25 cellular contexts compared by ENCODE assay signal in genomic region chr11:12294613-12295012, GRCh38.
"Had no signal": no experiment of that assay in that cellular context is flagged by ENCODE, and none has a peak within 500 bp of the region (broad histone marks: within the 10 kb centered on the region; RNA-seq: fewer than 3 reads in every experiment).

No MANE protein-coding gene starts in this region.

- H3K27ac ChIP-seq: ascending aorta, breast epithelium, cardiac muscle cell, coronary artery, dorsolateral prefrontal cortex had no signal

- H3K4me1 Mint-ChIP-seq: brain had no signal

- DNase-seq: activated CD4-positive, alpha-beta memory T cell treated with anti-CD3 and anti-CD28 coated beads, Interleukin-2, amount 10 ng/mL, durations not matched to agents 7 days and 5 days; activated CD4-positive, alpha-beta T cell treated with anti-CD3 and anti-CD28 coated beads, Interleukin-2, amount 10 ng/mL, durations not matched to agents 7 days and 5 days; activated CD4-positive, alpha-beta T cell treated with anti-CD3 and anti-CD28 coated beads, Interleukin-2, amount 50 U/mL, for 4 hours; activated CD8-positive, alpha-beta memory T cell treated with anti-CD3 and anti-CD28 coated beads, Interleukin-2, amount 50 U/mL, for 48 hours; activated gamma-delta T cell; activated naive CD4-positive, alpha-beta T cell; activated naive CD4-positive, alpha-beta T cell treated with anti-CD3 and anti-CD28 coated beads, Interleukin-2, amount 10 ng/mL, durations not matched to agents 7 days and 5 days; activated naive CD8-positive, alpha-beta T cell treated with anti-CD3 and anti-CD28 coated beads, Interleukin-2, amount 10 ng/mL, durations not matched to agents 7 days and 5 days; activated T-cell treated with anti-CD3 and anti-CD28 coated beads for 4 hours; activated T-cell treated with anti-CD3 and anti-CD28 coated beads, Interleukin-2, amount 50 U/mL, for 24 hours; activated T-cell treated with anti-CD3 and anti-CD28 coated beads, Interleukin-2, amount 50 U/mL, for 72 hours; dorsolateral prefrontal cortex; effector memory CD4-positive, alpha-beta T cell; endodermal cell; foreskin fibroblast; T-helper 2 cell had no signal

- H3K4me3 ChIP-seq: ascending aorta, breast epithelium, cardiac muscle cell, coronary artery, dorsolateral prefrontal cortex had no signal

- H3K27ac Mint-ChIP-seq: activated CD4-positive, alpha-beta memory T cell treated with anti-CD3 and anti-CD28 coated beads, Interleukin-2, amount 10 ng/mL, durations not matched to agents 7 days and 5 days; activated CD4-positive, alpha-beta T cell treated with anti-CD3 and anti-CD28 coated beads, Interleukin-2, amount 10 ng/mL, durations not matched to agents 7 days and 5 days; activated naive CD4-positive, alpha-beta T cell treated with anti-CD3 and anti-CD28 coated beads, Interleukin-2, amount 10 ng/mL, durations not matched to agents 7 days and 5 days; activated naive CD4-positive, alpha-beta T cell treated with anti-CD3 and anti-CD28 coated beads, Interleukin-2, amount 50 U/mL, for 72 hours; activated naive CD8-positive, alpha-beta T cell treated with anti-CD3 and anti-CD28 coated beads, Interleukin-2, amount 10 ng/mL, durations not matched to agents 7 days and 5 days; activated T-cell treated with anti-CD3 and anti-CD28 coated beads, Interleukin-2, amount 50 U/mL, for 24 hours; activated T-cell treated with anti-CD3 and anti-CD28 coated beads, Interleukin-2, amount 50 U/mL, for 72 hours; brain; dendritic cell treated with granulocyte-macrophage colony-stimulating factor and Interleukin-4, amounts not matched to agents 40 ng/mL and 50 ng/mL, for 4 days; endodermal cell had no signal

- H3K9me3 Mint-ChIP-seq: central memory CD8-positive, alpha-beta T cell; dendritic cell treated with granulocyte-macrophage colony-stimulating factor and Interleukin-4, amounts not matched to agents 40 ng/mL and 50 ng/mL, for 4 days; endodermal cell had no signal

- H3K4me1 ChIP-seq: ascending aorta, breast epithelium had no signal

- H3K36me3 Mint-ChIP-seq: activated naive CD4-positive, alpha-beta T cell treated with anti-CD3 and anti-CD28 coated beads, Interleukin-2, amount 10 ng/mL, durations not matched to agents 7 days and 5 days; activated naive CD8-positive, alpha-beta T cell treated with anti-CD3 and anti-CD28 coated beads, Interleukin-2, amount 10 ng/mL, durations not matched to agents 7 days and 5 days had no signal

- ATAC-seq: activated naive CD4-positive, alpha-beta T cell treated with anti-CD3 and anti-CD28 coated beads, Interleukin-2, amount 50 U/mL, for 72 hours; activated T-cell treated with anti-CD3 and anti-CD28 coated beads, Interleukin-2, amount 50 U/mL, for 72 hours; esophagus mucosa had no signal

- H3K27me3 ChIP-seq: ascending aorta, breast epithelium, cardiac muscle cell had no signal

- H3K27me3 Mint-ChIP-seq: activated CD4-positive, alpha-beta T cell treated with anti-CD3 and anti-CD28 coated beads, Interleukin-2, amount 10 ng/mL, durations not matched to agents 7 days and 5 days; activated T-cell treated with anti-CD3 and anti-CD28 coated beads, Interleukin-2, amount 50 U/mL, for 24 hours; central memory CD8-positive, alpha-beta T cell; dendritic cell treated with granulocyte-macrophage colony-stimulating factor and Interleukin-4, amounts not matched to agents 40 ng/mL and 50 ng/mL, for 4 days had no signal

- H3K4me3 Mint-ChIP-seq: activated CD4-positive, alpha-beta memory T cell treated with anti-CD3 and anti-CD28 coated beads, Interleukin-2, amount 10 ng/mL, durations not matched to agents 7 days and 5 days; activated CD4-positive, alpha-beta T cell treated with anti-CD3 and anti-CD28 coated beads, Interleukin-2, amount 10 ng/mL, durations not matched to agents 7 days and 5 days; activated naive CD4-positive, alpha-beta T cell treated with anti-CD3 and anti-CD28 coated beads, Interleukin-2, amount 10 ng/mL, durations not matched to agents 7 days and 5 days; activated naive CD8-positive, alpha-beta T cell treated with anti-CD3 and anti-CD28 coated beads, Interleukin-2, amount 10 ng/mL, durations not matched to agents 7 days and 5 days; activated T-cell treated with anti-CD3 and anti-CD28 coated beads, Interleukin-2, amount 50 U/mL, for 24 hours; activated T-cell treated with anti-CD3 and anti-CD28 coated beads, Interleukin-2, amount 50 U/mL, for 72 hours; brain; central memory CD8-positive, alpha-beta T cell; dendritic cell treated with granulocyte-macrophage colony-stimulating factor and Interleukin-4, amounts not matched to agents 40 ng/mL and 50 ng/mL, for 4 days; endodermal cell had no signal

- H3K36me3 ChIP-seq: breast epithelium, cardiac muscle cell had no signal
